ENCODE assay signal across 16 cellular contexts in the genomic region with DNA sequence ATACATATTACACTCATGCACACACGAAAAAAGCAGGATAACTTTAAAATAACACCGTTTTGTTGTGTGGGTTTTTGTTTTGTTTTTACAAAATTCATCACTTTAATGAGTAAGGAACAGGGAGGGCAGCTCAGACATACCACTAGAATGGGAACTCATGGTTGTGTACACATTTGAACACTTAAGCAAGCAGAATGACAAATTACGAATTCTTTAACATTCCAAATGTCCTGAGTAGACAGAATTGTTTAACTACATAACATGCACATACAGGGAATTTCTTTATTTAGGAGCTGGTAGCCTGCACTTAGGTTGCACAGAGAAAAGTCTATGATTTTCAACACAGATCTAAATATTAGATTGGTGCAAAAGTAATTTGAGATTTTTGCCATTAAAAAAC.
A peak's percentile ranks its signal among the peaks of the same experiment; 100 is the strongest.
DNase-seq lines count a peak whose midpoint lies in the region; ATAC-seq and TF ChIP-seq lines count a peak whose summit lies in the region.
"Had no signal": no experiment of that assay in that cellular context is flagged by ENCODE, and none has a peak within 500 bp of the region (broad histone marks: within the 10 kb centered on the region; RNA-seq: fewer than 3 reads in every experiment).

No MANE protein-coding gene starts in this region.

- ATAC-seq in GM18870 (IDR thresholded peaks at IDR 0.05; ENCODE audit: unreplicated experiment) = no peak
- ATAC-seq: GM23338, HCT116 had no signal

- peaks cover 13% of the 10 kb centered on the region for H3K9me3 Mint-ChIP-seq in nephron

- H3K4me1 Mint-ChIP-seq in nephron = peaks cover 5% of the 10 kb centered on the region
- H3K4me1 Mint-ChIP-seq: CD4-positive, alpha-beta memory T cell; GM23338; H9 had no signal

- peak overlapping the region; percentile 31 to 93 (median 80) for H3K27ac Mint-ChIP-seq in nephron
- H3K27ac Mint-ChIP-seq: CD4-positive, alpha-beta memory T cell; GM23338 had no signal

- DNase-seq in astrocyte of the hippocampus (ENCODE audit: low read depth, low spot score) (peak; percentile 31), renal cortical epithelial cell (ENCODE audit: low read depth) (peak; percentile 12), NCI-H2107 treated with DMSO at 0.1 percent for 48 hours (lab: John Stamatoyannopoulos, UW; ENCODE audit: unreplicated experiment) (no peak), glomerular visceral epithelial cell (ENCODE audit: extremely low spot score) (no peak)
- DNase-seq: C1 segment of cervical spinal cord; Calu3; CD4-positive, alpha-beta memory T cell; COR-L47; DMS53; DMS79 treated with DMSO at 0.1 percent for 48 hours; GF-D8; H9 had no signal

- no peak for TF ChIP-seq CTCF in nephron (IDR thresholded peaks at IDR 0.05; ENCODE audit: unreplicated experiment in 3 of 3)

- H3K4me3 Mint-ChIP-seq in nephron = no peak overlapping the region
- H3K4me3 Mint-ChIP-seq: CD4-positive, alpha-beta memory T cell; GM23338; H9 had no signal

- H3K36me3 Mint-ChIP-seq in nephron (ENCODE audit: low read depth) = peaks cover 19% of the 10 kb centered on the region

- H3K27me3 Mint-ChIP-seq in nephron (ENCODE audit: low read depth) = no peaks in the 10 kb centered on the region
- H3K27me3 Mint-ChIP-seq: CD4-positive, alpha-beta memory T cell had no signal

Comparison
In these comparisons a context has a peak if more than half of its experiments do, and no peak if none do; other contexts are left out.
1. DNase-seq: peak in astrocyte of the hippocampus (single experiment) and renal cortical epithelial cell (single experiment); none in NCI-H2107 treated with DMSO at 0.1 percent for 48 hours (single experiment) and glomerular visceral epithelial cell (single experiment).